In genomic region chr7:12735923-12736322, GRCh38 we compare ENCODE assay signal across 27 cellular contexts.
"Had no signal": no experiment of that assay in that cellular context is flagged by ENCODE, and none has a peak within 500 bp of the region (broad histone marks: within the 10 kb centered on the region; RNA-seq: fewer than 3 reads in every experiment).

No MANE protein-coding gene starts in this region.

- FAIRE-seq: astrocyte, endothelial cell of umbilical vein had no signal

- ATAC-seq: activated CD8-positive, alpha-beta T cell treated with anti-CD3 and anti-CD28 coated beads for 36 hours; activated T-cell treated with anti-CD3 and anti-CD28 coated beads, Interleukin-2, amount 50 U/mL, for 4 hours; activated T-helper 17 cell treated with anti-CD3 and anti-CD28 coated beads, Interleukin-2, amount 50 U/mL, for 72 hours; WTC11 had no signal

- H3K27ac ChIP-seq: epithelial cell of prostate, esophagus squamous epithelium, VCaP had no signal

- H3K4me3 ChIP-seq: esophagus squamous epithelium had no signal

- H3K36me3 ChIP-seq: esophagus squamous epithelium had no signal

- DNase-seq: activated CD4-positive, alpha-beta T cell treated with anti-CD3 and anti-CD28 coated beads for 1 hour; activated CD4-positive, alpha-beta T cell treated with anti-CD3 and anti-CD28 coated beads for 4 hours; activated CD4-positive, alpha-beta T cell treated with anti-CD3 and anti-CD28 coated beads, Interleukin-2, amount 50 U/mL, for 1 hour; activated CD4-positive, alpha-beta T cell treated with anti-CD3 and anti-CD28 coated beads, Interleukin-2, amount 50 U/mL, for 48 hours; activated CD8-positive, alpha-beta memory T cell treated with anti-CD3 and anti-CD28 coated beads for 24 hours; activated CD8-positive, alpha-beta T cell treated with anti-CD3 and anti-CD28 coated beads for 36 hours; activated effector memory CD4-positive, alpha-beta T cell treated with Interleukin-2 at 50 U/mL for 16 hours; activated gamma-delta T cell treated with Interleukin-2 at 50 U/mL for 16 hours; activated naive CD4-positive, alpha-beta T cell treated with anti-CD3 and anti-CD28 coated beads, Interleukin-2, amount 50 U/mL, for 16 hours; activated naive CD4-positive, alpha-beta T cell treated with Interleukin-2 at 50 U/mL for 16 hours; activated T-cell treated with anti-CD3 and anti-CD28 coated beads, Interleukin-2, amount 50 U/mL, for 4 hours; amniotic stem cell; anterior cingulate cortex; caudate nucleus; cortex of kidney; dermis blood vessel endothelial cell; effector CD4-positive, alpha-beta T cell; esophagus squamous epithelium; foreskin melanocyte; head of caudate nucleus; T-helper 2 cell had no signal

- H3K9me3 ChIP-seq: esophagus squamous epithelium had no signal

- H3K27me3 ChIP-seq: esophagus squamous epithelium had no signal
